In the genomic region with DNA sequence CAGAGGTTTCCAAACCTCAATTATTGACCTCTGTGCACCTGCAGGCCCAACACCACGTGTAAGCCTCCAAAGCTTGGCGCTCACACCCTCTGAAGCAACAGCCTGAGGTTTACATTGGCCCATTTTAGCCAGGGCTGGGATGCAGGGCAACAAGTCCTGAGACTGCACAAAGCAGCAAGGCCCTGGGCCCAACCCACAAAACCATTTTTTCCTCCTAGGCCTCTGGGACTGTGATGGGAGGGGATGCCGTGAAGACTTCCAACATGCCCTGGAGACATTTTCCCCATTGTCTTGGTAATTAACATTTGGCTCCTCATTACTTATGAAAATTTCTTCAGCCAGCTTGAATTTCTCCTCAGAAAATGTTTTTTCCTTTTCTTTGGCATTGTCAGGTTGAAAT, we compare ENCODE assay signal across 11 cellular contexts. TPM values are rescaled to one million over a fixed set of nuclear protein-coding genes. Genes with fewer than 3 reads are reported as not detected.
"Had no signal": no experiment of that assay in that cellular context is flagged by ENCODE, and none has a peak within 500 bp of the region (broad histone marks: within the 10 kb centered on the region; RNA-seq: fewer than 3 reads in every experiment).

No MANE protein-coding gene starts in this region.

- FAIRE-seq: H1, H54 had no signal

- H3K27ac ChIP-seq: GM23248 had no signal

- H3K4me1 ChIP-seq: HAP-1 had no signal

- H3K36me3 ChIP-seq: HAP-1 had no signal

- DNase-seq: GM23248, GOT3, H7, H9, HCEC 1CT, HFFc6 had no signal

- H3K4me2 ChIP-seq: GM23338 had no signal

- H3K4me3 ChIP-seq: GM23248, GM23338, HAP-1 had no signal

- H3K9ac ChIP-seq: GM23248 had no signal

- H2AFZ ChIP-seq: GM23248, GM23338 had no signal

- H3K9me3 ChIP-seq: HAP-1 had no signal

- ATAC-seq: GM23338, HCT116 had no signal

RNA-seq across cellular contexts. Expression of gene CNKSR2, which starts 54.9 kb away (rescaled TPM):
- total RNA-seq: HFFc6 had no signal
